1 cellular context compared by ENCODE assay signal in the genomic region with DNA sequence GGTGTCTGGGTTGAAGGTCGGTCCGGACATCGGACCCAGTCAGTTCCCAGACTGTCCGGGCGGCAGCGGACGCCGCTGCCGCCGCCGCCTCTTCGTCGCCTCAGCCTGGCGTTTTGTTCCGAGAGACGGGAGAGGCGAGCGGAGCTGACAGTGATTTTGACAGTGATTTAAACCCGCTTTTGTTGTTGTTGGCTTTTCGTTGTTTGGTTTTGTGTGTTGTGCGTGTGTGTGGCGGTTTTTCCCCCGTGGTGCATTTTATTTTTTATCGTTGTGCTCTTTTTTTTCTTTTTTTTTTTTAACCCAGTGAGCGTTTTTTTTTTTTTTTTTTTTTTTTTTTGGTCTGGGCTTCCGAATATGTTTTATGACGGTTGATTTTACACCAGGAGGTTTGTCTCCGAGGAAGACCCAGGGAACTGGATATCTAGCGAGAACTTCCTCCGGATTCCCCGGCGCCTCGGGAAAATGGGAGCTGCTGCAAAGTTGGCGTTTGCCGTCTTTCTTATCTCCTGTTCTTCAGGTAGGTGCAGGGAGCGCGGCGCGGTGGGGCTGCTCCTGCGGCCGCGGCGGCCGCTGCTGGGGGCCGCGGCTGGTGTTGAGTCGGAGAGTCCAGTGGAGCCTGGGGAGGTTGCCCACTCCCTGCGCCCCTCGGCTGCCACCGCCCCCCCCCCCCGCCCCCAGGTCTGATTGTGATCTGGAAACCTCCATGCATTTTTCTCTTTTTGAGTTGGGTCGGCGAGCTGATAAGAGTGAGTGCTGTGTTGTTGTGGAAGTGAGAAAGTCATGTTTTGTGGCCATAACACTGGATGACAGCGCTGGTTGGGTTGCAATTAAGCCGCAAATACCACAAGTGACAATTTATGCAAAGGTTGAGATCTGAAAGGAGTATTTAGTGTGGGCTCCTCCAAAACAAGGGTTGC.
TF ChIP-seq lines count a peak whose summit lies in the region.

A gene (plus strand): TSS at position 339 of the 917 bp plus-strand sequence. CDS start 124 bp downstream, at position 463.

TF ChIP-seq in H1, 55 proteins besides CTCF, POLR2A, EP300 and RAD21:
- no peak for TF ChIP-seq FOSL1 (IDR thresholded peaks at IDR 0.05; ENCODE audit: insufficient read depth, low read depth, low read length)
- no peak for TF ChIP-seq PHF8 (conservative IDR thresholded peaks at IDR 0.05; ENCODE audit: low read depth, low read length)
- no peak for TF ChIP-seq CBX5 (IDR thresholded peaks at IDR 0.05; ENCODE audit: low read depth, low read length)
- TF ChIP-seq TEAD4 (IDR thresholded peaks at IDR 0.05; ENCODE audit: low read depth, low read length) = no peak
- TF ChIP-seq SUZ12 (IDR thresholded peaks at IDR 0.05; ENCODE audit: low read length) = no peak
- no peak for TF ChIP-seq POU5F1 (IDR thresholded peaks at IDR 0.05; ENCODE audit: low read depth, low read length)
- TF ChIP-seq TAF7 (optimal IDR thresholded peaks at IDR 0.05; ENCODE audit: borderline replicate concordance, low read depth, low read length) = no peak
- TF ChIP-seq, protein P1, sequence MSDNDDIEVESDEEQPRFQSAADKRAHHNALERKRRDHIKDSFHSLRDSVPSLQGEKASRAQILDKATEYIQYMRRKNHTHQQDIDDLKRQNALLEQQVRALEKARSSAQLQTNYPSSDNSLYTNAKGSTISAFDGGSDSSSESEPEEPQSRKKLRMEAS (IDR thresholded peaks at IDR 0.05) = no peak
- no peak for TF ChIP-seq CBX8 (IDR thresholded peaks at IDR 0.05; ENCODE audit: borderline replicate concordance, low read depth, low read length)
- TF ChIP-seq KDM5A (IDR thresholded peaks at IDR 0.05; ENCODE audit: low read length) = no peak
- TF ChIP-seq JUND (IDR thresholded peaks at IDR 0.05; ENCODE audit: low read length) = no peak
- no peak for TF ChIP-seq CREB1 (IDR thresholded peaks at IDR 0.05)
- TF ChIP-seq RBBP5 (IDR thresholded peaks at IDR 0.05; ENCODE audit: borderline replicate concordance, low read depth, low read length) = peak; percentile 74; the same call in 1 of the 2 replicates
- TF ChIP-seq RXRA (IDR thresholded peaks at IDR 0.05; ENCODE audit: insufficient read depth, low read depth, low read length) = no peak
- TF ChIP-seq ASH2L (IDR thresholded peaks at IDR 0.05; ENCODE audit: low read length) = peak; percentile 50
- no peak for TF ChIP-seq YY1 (IDR thresholded peaks at IDR 0.05; ENCODE audit: low read depth, low read length)
- peak; percentile 37 to 65; a peak in 3 of 4 replicates for TF ChIP-seq SIN3A (conservative IDR thresholded peaks at IDR 0.05 in 1 of 2, IDR thresholded peaks at IDR 0.05 in 1 of 2; ENCODE audit: low read depth in 1 of 2, low read length in 2 of 2)
- no peak for TF ChIP-seq GTF2F1 (IDR thresholded peaks at IDR 0.05; ENCODE audit: borderline replicate concordance, low read depth, low read length)
- no peak for TF ChIP-seq BACH1 (IDR thresholded peaks at IDR 0.05; ENCODE audit: low read length)
- TF ChIP-seq TAF1 (IDR thresholded peaks at IDR 0.05; ENCODE audit: low read depth, low read length) = 0 out of 2 replicates have a peak, but pooled peaks have one; percentile 38
- TF ChIP-seq SAP30 (IDR thresholded peaks at IDR 0.05; ENCODE audit: insufficient read depth, insufficient replicate concordance, low read length) = peak; percentile 66
